ENCODE assay signal across 13 cellular contexts in the genomic region with DNA sequence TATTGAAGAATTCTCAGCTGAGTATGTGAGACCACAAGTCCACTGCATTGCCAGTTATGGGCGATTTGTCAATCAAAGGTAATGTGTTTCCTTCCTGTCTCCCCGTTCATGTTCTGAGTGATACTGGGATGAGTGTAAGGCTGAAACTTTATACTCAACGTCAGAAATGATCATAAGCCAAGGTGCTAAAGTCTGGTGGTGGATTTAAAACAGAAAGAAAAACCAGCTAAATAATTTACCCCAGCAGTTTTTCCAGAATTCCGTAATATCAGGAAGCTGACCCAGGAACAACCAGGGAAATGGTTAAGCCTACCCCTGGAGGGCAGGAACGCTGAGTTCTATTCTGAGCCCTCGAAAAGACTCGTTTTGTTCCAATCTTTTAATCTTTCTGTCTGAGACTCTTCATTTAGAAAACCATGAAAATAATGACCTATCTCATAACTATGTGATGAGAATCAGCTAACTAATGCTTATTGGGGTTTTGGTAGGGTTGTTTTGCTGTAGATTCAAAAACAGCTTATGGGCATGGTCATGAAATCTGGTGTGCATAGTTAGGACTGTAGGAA.
DNase-seq lines count a peak whose midpoint lies in the region; ATAC-seq and TF ChIP-seq lines count a peak whose summit lies in the region.
"Had no signal": no experiment of that assay in that cellular context is flagged by ENCODE, and none has a peak within 500 bp of the region (broad histone marks: within the 10 kb centered on the region; RNA-seq: fewer than 3 reads in every experiment).

No MANE protein-coding gene starts in this region.

- H3K27ac ChIP-seq in mammary epithelial cell (ENCODE audit: insufficient read depth, low read depth, low read length) (peak overlapping the region; percentile 99), endodermal cell (ENCODE audit: low read depth, low read length) (no peak overlapping the region)

- no peak for TF ChIP-seq CTCF in mammary epithelial cell (conservative IDR thresholded peaks at IDR 0.05 in 1 of 2, IDR thresholded peaks at IDR 0.05 in 1 of 2; ENCODE audit: extremely low read depth in 1 of 2, insufficient read depth in 1 of 2, low read depth in 1 of 2, low read length in 2 of 2)
- TF ChIP-seq CTCF in endodermal cell (conservative IDR thresholded peaks at IDR 0.05), result no peak
- TF ChIP-seq CTCF in mucosa of descending colon (IDR thresholded peaks at IDR 0.05), result no peak

- H3K27me3 ChIP-seq in mammary epithelial cell (ENCODE audit: insufficient read depth, low read length) (no peaks in the 10 kb centered on the region), endodermal cell (ENCODE audit: control insufficient read depth, insufficient read depth, low read length, poor library complexity, severe bottlenecking) (no peaks in the 10 kb centered on the region), HAP-1 (ENCODE audit: low read depth) (no peaks in the 10 kb centered on the region)

- WGBS in mammary epithelial cell (ENCODE audit: low coverage, missing lambda C conversion rate), result 2% methylated on average over 7 of the region's 7 CpGs
- WGBS in endodermal cell (ENCODE audit: insufficient coverage in 1 of 2, insufficient read length in 1 of 2), 2 experiments, result 90 to 100% methylated on average over 3 to 7 of the region's 7 CpGs

- H3K36me3 ChIP-seq in mammary epithelial cell (ENCODE audit: insufficient read depth, low read length), result no peaks in the 10 kb centered on the region
- H3K36me3 ChIP-seq in endodermal cell (ENCODE audit: control insufficient read depth, insufficient read depth, low read length), result no peaks in the 10 kb centered on the region
- no peaks in the 10 kb centered on the region for H3K36me3 ChIP-seq in HAP-1 (replicated peaks)
- H3K36me3 ChIP-seq in mucosa of descending colon (ENCODE audit: low read depth), result no peaks in the 10 kb centered on the region

- H3K4me3 ChIP-seq in mammary epithelial cell (replicated peaks in 1 of 3; ENCODE audit: insufficient read depth in 1 of 3, low read depth in 2 of 3, low read length in 3 of 3) (peak overlapping the region in 2 of 3 experiments; percentile 11 to 18), endodermal cell (ENCODE audit: low read length) (no peak overlapping the region), HAP-1 (no peak overlapping the region), mucosa of descending colon (no peak overlapping the region)
- H3K4me3 ChIP-seq: skin epidermis had no signal

- no peak for ATAC-seq in mucosa of descending colon

- no peak overlapping the region for H3K27ac Mint-ChIP-seq in endodermal cell
- H3K27ac Mint-ChIP-seq: activated B cell treated with CpG ODN at 0.5 μM for 24 hours had no signal

- dilution Hi-C loops in mammary epithelial cell (cut with HindIII; ENCODE audit: low sequenced_read_pairs), result no loop called here

- H3K27me3 Mint-ChIP-seq in endodermal cell (ENCODE audit: insufficient read depth), result peaks cover 7% of the 10 kb centered on the region
- H3K27me3 Mint-ChIP-seq: activated B cell treated with CpG ODN at 0.5 μM for 24 hours had no signal

- H2AFZ ChIP-seq in mammary epithelial cell (ENCODE audit: low read depth, low read length), result peak overlapping the region; percentile 23

- H3K9me3 ChIP-seq in mammary epithelial cell (replicated peaks; ENCODE audit: insufficient read depth, low read length) (no peaks in the 10 kb centered on the region), endodermal cell (ENCODE audit: control insufficient read depth, low read length) (no peaks in the 10 kb centered on the region), HAP-1 (no peaks in the 10 kb centered on the region), mucosa of descending colon (no peaks in the 10 kb centered on the region)
- H3K9me3 ChIP-seq: Caco-2 had no signal

- H3K4me1 ChIP-seq in mammary epithelial cell (ENCODE audit: insufficient read depth, low read length) (peaks cover 61% of the 10 kb centered on the region), endodermal cell (ENCODE audit: control insufficient read depth, insufficient read depth, low read length) (peaks cover 4% of the 10 kb centered on the region), HAP-1 (peaks cover 2% of the 10 kb centered on the region; the same call in 1 of the 2 replicates), mucosa of descending colon (ENCODE audit: low read depth) (no peaks in the 10 kb centered on the region)
- H3K4me1 ChIP-seq: Caco-2 had no signal

- H3K9ac ChIP-seq in mammary epithelial cell (ENCODE audit: insufficient read depth, low read length), result peak overlapping the region; percentile 93
- no peak overlapping the region for H3K9ac ChIP-seq in endodermal cell (ENCODE audit: extremely low read depth, low read length, poor library complexity, severe bottlenecking)

- H3K9me3 Mint-ChIP-seq in endodermal cell, result no peaks in the 10 kb centered on the region
- H3K9me3 Mint-ChIP-seq: activated B cell treated with CpG ODN at 0.5 μM for 24 hours, naive B cell had no signal

- no TSS peak for BruUV-seq in mammary epithelial cell (replicated peaks; lab: Mats Ljungman, UMichigan)

- in situ Hi-C loops in mammary epithelial cell (cut with MboI; ENCODE audit: low sequenced_read_pairs in 2 of 2), result loop anchor here (5.0 kb wide), 2 partner anchors 33 to 38 kb away; no protein-coding TSS in a partner anchor
- in situ Hi-C loops in HAP-1 (cut with MboI; ENCODE audit: low sequenced_read_pairs), result no loop called here

- CTCF ChIA-PET in mammary epithelial cell (lab: Charles Lee; ENCODE audit: low non-redundant PET), result interaction anchor here (0.5 to 0.6 kb wide), 3 partner anchors 24 to 252 kb away, joined by 3 to 5 read pairs (median 4); no protein-coding TSS in a partner anchor

- intact Hi-C loops in mammary epithelial cell (cut with micrococcal nuclease), result no loop called here
- intact Hi-C loops in mucosa of descending colon (cut with DNase I, micrococcal nuclease), result no loop called here

- no peak overlapping the region for H3K4me3 Mint-ChIP-seq in endodermal cell
- H3K4me3 Mint-ChIP-seq: activated B cell treated with CpG ODN at 0.5 μM for 24 hours had no signal

- no peaks in the 10 kb centered on the region for H3K36me3 Mint-ChIP-seq in endodermal cell (ENCODE audit: low read depth)
- H3K36me3 Mint-ChIP-seq: naive B cell had no signal

- peaks cover 4% of the 10 kb centered on the region for H3K79me2 ChIP-seq in mammary epithelial cell (ENCODE audit: insufficient read depth, low read length)

- H3K4me1 Mint-ChIP-seq in endodermal cell, result no peaks in the 10 kb centered on the region

- DNase-seq in Daoy (ENCODE audit: low read depth), result peak; percentile 35
- DNase-seq in NCI-H226, result peak; percentile 61
- DNase-seq in mammary epithelial cell, result peak; percentile 97
- peak; percentile 29 for DNase-seq in myocyte (ENCODE audit: low read depth)
- DNase-seq in CD1c-positive myeloid dendritic cell (ENCODE audit: extremely low spot score), result no peak
- DNase-seq in endodermal cell, result no peak
- DNase-seq in HAP-1 (ENCODE audit: low spot score in 2 of 2), result no peak
- DNase-seq in mucosa of descending colon, result no peak
- DNase-seq: activated B cell treated with CpG ODN at 0.5 μM for 24 hours; Caco-2; effector memory CD4-positive, alpha-beta T cell; naive B cell had no signal

- H3K4me2 ChIP-seq in mammary epithelial cell (ENCODE audit: insufficient read depth, low read depth, low read length), result peak overlapping the region; percentile 60

- H4K20me1 ChIP-seq in mammary epithelial cell (ENCODE audit: insufficient read depth, low read length), result no peaks in the 10 kb centered on the region

Comparison
In these comparisons a context has a peak if more than half of its experiments do, and no peak if none do; other contexts are left out.
1. DNase-seq: peak in Daoy (single experiment), NCI-H226 (single experiment), mammary epithelial cell (single experiment) and myocyte (single experiment); none in CD1c-positive myeloid dendritic cell (single experiment), endodermal cell (single experiment), HAP-1 (0 of 2) and mucosa of descending colon (0 of 3).
2. H3K4me3 ChIP-seq: peak in mammary epithelial cell (2 of 3); none in endodermal cell (single experiment), HAP-1 (single experiment) and mucosa of descending colon (single experiment).